Comparison of ENCODE assay signal across 8 cellular contexts in the genomic region with DNA sequence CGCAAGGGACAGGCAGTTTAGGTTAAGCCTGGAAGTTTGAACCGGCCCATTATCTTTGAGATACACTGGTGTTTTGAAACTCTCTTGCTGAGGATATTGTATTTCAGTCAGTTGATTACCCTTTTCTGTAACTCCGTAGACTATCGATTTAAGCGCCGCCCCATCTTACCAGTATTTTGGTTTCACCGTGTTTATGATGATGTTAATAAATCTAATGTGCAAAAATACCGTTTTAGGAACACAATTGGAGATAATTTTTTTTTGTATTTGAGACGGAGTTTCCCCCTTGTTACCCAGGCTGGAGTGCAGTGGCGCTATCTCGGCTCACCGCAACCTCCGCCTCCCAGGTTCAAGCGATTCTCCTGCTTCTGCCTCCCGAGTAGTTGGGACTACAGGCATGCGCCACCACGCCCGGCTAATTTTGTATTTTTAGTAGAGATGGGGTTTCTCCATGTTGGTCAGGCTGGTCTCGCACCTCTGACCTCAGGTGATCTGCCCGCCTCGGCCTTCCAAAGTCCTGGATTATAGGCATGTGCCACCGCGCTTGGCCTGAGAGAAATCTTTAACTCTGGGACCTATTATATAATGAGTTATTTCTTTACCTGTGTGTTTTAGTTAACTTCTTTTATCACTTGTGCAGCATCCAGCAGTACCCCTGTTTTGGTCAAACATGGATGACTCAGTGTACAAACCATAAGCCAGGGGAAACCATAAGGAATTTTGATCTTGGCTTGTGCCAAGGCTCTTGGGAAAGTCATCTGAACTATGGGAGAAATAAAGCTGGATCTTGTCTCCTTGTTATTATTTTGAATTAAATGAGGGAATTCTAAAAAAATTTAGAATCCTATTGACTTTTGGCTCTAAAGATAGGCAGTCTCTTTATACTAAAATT. TPM values are rescaled to one million over a fixed set of nuclear protein-coding genes. Genes with fewer than 3 reads are reported as not detected.
DNase-seq lines count a peak whose midpoint lies in the region; FAIRE-seq and TF ChIP-seq lines count a peak whose summit lies in the region.

No MANE protein-coding gene starts in this region.

- TSS peak; percentile 31 for BruUV-seq in endothelial cell of umbilical vein (replicated peaks; lab: Mats Ljungman, UMichigan)

- peak overlapping the region; percentile 95 for H3K27ac Mint-ChIP-seq in neural crest cell (ENCODE audit: unreplicated experiment)

- H3K9me3 ChIP-seq in endothelial cell of umbilical vein (replicated peaks; ENCODE audit: control insufficient read depth, insufficient read depth, low read length) = no peaks in the 10 kb centered on the region

- peaks cover 16% of the 10 kb centered on the region for H3K4me1 ChIP-seq in endothelial cell of umbilical vein (ENCODE audit: control insufficient read depth, extremely low read depth, insufficient read depth, low read length)

- dilution Hi-C loops in endothelial cell of umbilical vein (cut with MboI; ENCODE audit: extremely low pct_ligation_motif_present, low sequenced_read_pairs) = no loop called here

- peaks cover 9% of the 10 kb centered on the region for H4K20me1 ChIP-seq in endothelial cell of umbilical vein (replicated peaks; ENCODE audit: control insufficient read depth, extremely low read depth, insufficient read depth, low read length)

- H3K4me3 Mint-ChIP-seq in neural crest cell = peak overlapping the region; percentile 97

- TF ChIP-seq POLR2A in endothelial cell of umbilical vein (IDR thresholded peaks at IDR 0.05; ENCODE audit: low read depth, low read length) = no peak

- peak overlapping the region; percentile 27 for H2AFZ ChIP-seq in endothelial cell of umbilical vein (ENCODE audit: low read depth, low read length)

- peaks cover 27% of the 10 kb centered on the region for H3K4me1 Mint-ChIP-seq in neural crest cell

- H3K9me1 ChIP-seq in endothelial cell of umbilical vein (replicated peaks; ENCODE audit: control insufficient read depth, extremely low read depth, insufficient read depth, low read length) = no peaks in the 10 kb centered on the region

- peak overlapping the region; percentile 86 for H3K9ac ChIP-seq in endothelial cell of umbilical vein (replicated peaks; ENCODE audit: extremely low read depth, insufficient read depth, low read length)

- peak; percentile 44 for FAIRE-seq in endothelial cell of umbilical vein (lab: Jason Lieb, UNC)

- intact Hi-C loops in endothelial cell of umbilical vein (cut with micrococcal nuclease) = loop anchor here (2.0 to 5.0 kb wide), 6 partner anchors 65 to 905 kb away; partner anchors contain the start of genes BCCIP, CTBP2, EEF1AKMT2 and UROS

- H3K4me2 ChIP-seq in endothelial cell of umbilical vein (ENCODE audit: insufficient read depth, low read length) = peak overlapping the region; percentile 93

- TF ChIP-seq CTCF in endothelial cell of umbilical vein (IDR thresholded peaks at IDR 0.05; ENCODE audit: extremely low read depth in 1 of 2, insufficient read depth in 1 of 2, low read depth in 1 of 2, low read length in 2 of 2) = no peak
- TF ChIP-seq CTCF in neural crest cell (conservative IDR thresholded peaks at IDR 0.05) = no peak

- no peaks in the 10 kb centered on the region for H3K27me3 ChIP-seq in endothelial cell of umbilical vein (ENCODE audit: control insufficient read depth in 2 of 2, insufficient read depth in 2 of 2, low read length in 2 of 2)

- POLR2A ChIA-PET in endothelial cell of umbilical vein (lab: Charles Lee) = no interaction called here

- no peaks in the 10 kb centered on the region for H3K9me3 Mint-ChIP-seq in neural crest cell

- CTCF ChIA-PET in endothelial cell of umbilical vein (lab: Charles Lee) = interaction anchor here (0.7 kb wide), 1 partner anchor 74 kb away, joined by 3 read pairs; no protein-coding TSS in a partner anchor

- DNase-seq in NCI-H510A treated with DMSO at 0.1 percent for 48 hours (lab: John Stamatoyannopoulos, UW) (peak; percentile 53), NCI-H510A (lab: John Stamatoyannopoulos, UW) (no peak), RPMI7951 (ENCODE audit: low read depth) (peak; percentile 58), endothelial cell of umbilical vein (ENCODE audit: low read depth, low spot score) (peak; percentile 27), neural crest cell (ENCODE audit: low read depth, low spot score) (no peak), NCI-H1694 treated with DMSO at 0.1 percent for 48 hours (lab: John Stamatoyannopoulos, UW) (no peak), anterior cingulate cortex (lab: John Stamatoyannopoulos, UW) (no peak)
- DNase-seq in stimulated activated CD4-positive, alpha-beta T cell treated with anti-CD3 and anti-CD28 coated beads, Interleukin-12 subunit alpha, Interleukin-12 subunit beta, amount 100 ng/mL, for 4 hours = no peak

- H3K79me2 ChIP-seq in endothelial cell of umbilical vein (ENCODE audit: control insufficient read depth, insufficient read depth, low read length) = peaks cover 56% of the 10 kb centered on the region

- H3K4me3 ChIP-seq in endothelial cell of umbilical vein (replicated peaks in 1 of 3; ENCODE audit: insufficient read depth in 1 of 3, low read depth in 1 of 3, low read length in 3 of 3) = peak overlapping the region; percentile 89 to 96 (median 92)

- H3K27ac ChIP-seq in endothelial cell of umbilical vein (ENCODE audit: insufficient read depth, low read depth, low read length) = peak overlapping the region; percentile 75

- no peaks in the 10 kb centered on the region for H3K36me3 Mint-ChIP-seq in neural crest cell (ENCODE audit: low read depth)

- H3K27me3 Mint-ChIP-seq in neural crest cell (ENCODE audit: low read depth) = no peaks in the 10 kb centered on the region

- H3K36me3 ChIP-seq in endothelial cell of umbilical vein (ENCODE audit: control insufficient read depth in 2 of 2, extremely low read depth in 1 of 2, insufficient read depth in 2 of 2, low read length in 2 of 2) = no peaks in the 10 kb centered on the region

TF ChIP-seq in endothelial cell of umbilical vein, 7 proteins besides CTCF, POLR2A, EP300 and RAD21:
- TF ChIP-seq FOS (IDR thresholded peaks at IDR 0.05; ENCODE audit: borderline replicate concordance, insufficient read depth, low read length) (peak; percentile 21), JUN (IDR thresholded peaks at IDR 0.05; ENCODE audit: borderline replicate concordance, insufficient read depth, insufficient read length, low read depth) (no peak)

RNA-seq across cellular contexts. Expression of gene ZRANB1, which starts 23.7 kb away (rescaled TPM):
- 10.8 and 12.4 TPM in 2 replicates for total RNA-seq in RPMI7951 (2014; rRNA removed; shearing (Covaris generic))
- 17.3 and 17.7 TPM in 2 replicates for total RNA-seq in endothelial cell of umbilical vein
- 5.0 and 6.2 TPM in 2 replicates for polyA plus RNA-seq in endothelial cell of umbilical vein
- 8.7 and 9.2 TPM in 2 replicates for polyA plus RNA-seq in endothelial cell of umbilical vein (2011; cell fraction: cytosol; rRNA removed)
- 9.4 and 10.9 TPM in 2 replicates for polyA plus RNA-seq in endothelial cell of umbilical vein (2011; cell fraction: nucleus; rRNA removed)
- 10.2 and 11.7 TPM in 2 replicates for polyA plus RNA-seq in endothelial cell of umbilical vein (2012)
- 19.5 and 21.4 TPM in 2 replicates for polyA minus RNA-seq in endothelial cell of umbilical vein
- 14.8 TPM for polyA minus RNA-seq in endothelial cell of umbilical vein (2011; cell fraction: cytosol; rRNA and poly(A)+ RNA removed)
- polyA minus RNA-seq in endothelial cell of umbilical vein (2011; cell fraction: nucleus; rRNA and poly(A)+ RNA removed) = 15.5 and 19.5 TPM in 2 replicates
- total RNA-seq in neural crest cell = 22.6 and 24.0 TPM in 2 replicates

Comparison
In these comparisons a context has a peak if more than half of its experiments do, and no peak if none do; other contexts are left out.
1. DNase-seq: peak in NCI-H510A treated with DMSO at 0.1 percent for 48 hours (single experiment), RPMI7951 (single experiment) and endothelial cell of umbilical vein (single experiment); none in NCI-H510A (single experiment), neural crest cell (single experiment), NCI-H1694 treated with DMSO at 0.1 percent for 48 hours (single experiment), stimulated activated CD4-positive, alpha-beta T cell treated with anti-CD3 and anti-CD28 coated beads, Interleukin-12 subunit alpha, Interleukin-12 subunit beta, amount 100 ng/mL, for 4 hours (single experiment) and anterior cingulate cortex (0 of 58).